ENCODE assay signal across 32 cellular contexts in the genomic region with DNA sequence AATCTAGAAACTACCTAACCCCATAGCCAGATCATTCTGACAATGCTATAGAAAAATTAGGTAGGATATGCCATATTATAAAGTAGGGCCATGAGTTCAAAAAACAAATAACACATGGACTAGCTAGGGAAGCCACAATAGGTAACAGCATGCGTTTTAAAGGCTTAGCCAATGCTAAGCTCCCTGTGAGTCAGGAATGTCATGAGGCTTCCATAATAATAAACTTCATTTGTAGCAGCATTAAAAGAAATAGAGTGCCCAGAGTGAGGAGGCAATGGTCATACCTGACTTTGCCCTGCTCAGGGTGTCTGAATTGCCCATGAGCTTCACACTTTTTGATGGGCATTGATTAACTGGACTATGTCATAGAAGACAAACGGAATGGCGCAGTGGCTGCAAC. TPM values are rescaled to one million over a fixed set of nuclear protein-coding genes. Genes with fewer than 3 reads are reported as not detected.
"Had no signal": no experiment of that assay in that cellular context is flagged by ENCODE, and none has a peak within 500 bp of the region (broad histone marks: within the 10 kb centered on the region; RNA-seq: fewer than 3 reads in every experiment).

No MANE protein-coding gene starts in this region.

- H3K36me3 ChIP-seq: colonic mucosa, esophagus squamous epithelium, gastrocnemius medialis, heart right ventricle, left lung, lower lobe of right lung had no signal

- H3K9me3 ChIP-seq: colonic mucosa had no signal

- H3K27ac ChIP-seq: colonic mucosa, epithelial cell of prostate, esophagus squamous epithelium, gastrocnemius medialis, heart right ventricle, left lung, lower lobe of right lung had no signal

- H3K4me1 ChIP-seq: colonic mucosa, gastrocnemius medialis, heart right ventricle, left lung, lower lobe of right lung had no signal

- H3K27me3 ChIP-seq: colonic mucosa, esophagus squamous epithelium had no signal

- DNase-seq: colonic mucosa; cortex of kidney; effector CD8-positive, alpha-beta T cell; effector memory CD8-positive, alpha-beta T cell; endodermal cell; erythroblast; esophagus squamous epithelium; foreskin fibroblast; foreskin melanocyte; gastrocnemius medialis; glutamatergic neuron; heart right ventricle; hippocampal formation; immature natural killer cell; islet precursor cell; kidney; kidney glomerular epithelial cell; left lung; left ventricle myocardium superior; lower lobe of right lung; mesenchymal stem cell; mucosa of descending colon; naive B cell; naive thymus-derived CD8-positive, alpha-beta T cell had no signal

- H3K36me3 Mint-ChIP-seq: mesothelial cell of epicardium had no signal

- H3K4me1 Mint-ChIP-seq: endodermal cell, immature natural killer cell had no signal

- H3K4me3 ChIP-seq: colonic mucosa, esophagus squamous epithelium, gastrocnemius medialis, heart right ventricle, left lung, lower lobe of right lung, mucosa of descending colon had no signal

- ATAC-seq: effector memory CD8-positive, alpha-beta T cell; esophagus mucosa; gastrocnemius medialis; heart right ventricle; left lung; left ventricle myocardium superior; lower lobe of right lung; mucosa of descending colon; naive thymus-derived CD8-positive, alpha-beta T cell had no signal

- H3K27ac Mint-ChIP-seq: dendritic cell treated with granulocyte-macrophage colony-stimulating factor and Interleukin-4, amounts not matched to agents 40 ng/mL and 50 ng/mL, for 4 days; effector memory CD8-positive, alpha-beta T cell; endodermal cell; immature natural killer cell; mesothelial cell of epicardium; naive B cell; naive thymus-derived CD8-positive, alpha-beta T cell had no signal

- H3K4me3 Mint-ChIP-seq: dendritic cell treated with granulocyte-macrophage colony-stimulating factor and Interleukin-4, amounts not matched to agents 40 ng/mL and 50 ng/mL, for 4 days; effector memory CD8-positive, alpha-beta T cell; endodermal cell; immature natural killer cell; mesothelial cell of epicardium; naive thymus-derived CD8-positive, alpha-beta T cell had no signal

RNA-seq across cellular contexts. Expression of a gene that starts 15.8 kb away (rescaled TPM):
- total RNA-seq: colonic mucosa; dermis microvascular lymphatic vessel endothelial cell; endodermal cell; gastrocnemius medialis; heart right ventricle; left lung; left ventricle myocardium superior; lower lobe of right lung; lung microvascular endothelial cell; mesenteric fat pad; mesothelial cell of epicardium; mucosa of descending colon; myocyte; naive thymus-derived CD8-positive, alpha-beta T cell had no signal
